ENCODE assay signal across 1 cellular context in genomic region chr3:156826144-156826895, GRCh38.
TF ChIP-seq lines count a peak whose summit lies in the region.

TSS of gene LEKR1 (plus strand) at chr3:156826353. CDS start at chr3:156829330, 2,977 bp downstream.

TF ChIP-seq in WTC11, 78 proteins besides CTCF, POLR2A, EP300 and RAD21 (continued from another document and continues in another):
- TF ChIP-seq FOXP4 (CRISPR knock-in tag; IDR thresholded peaks at IDR 0.05) (peak; percentile 85; the same call in 1 of the 2 replicates), IRF2 (CRISPR knock-in tag; IDR thresholded peaks at IDR 0.05; ENCODE audit: borderline replicate concordance, low read depth) (no peak), ZNF263 (CRISPR knock-in tag; IDR thresholded peaks at IDR 0.05; ENCODE audit: low read depth) (peak; percentile 84), TEAD4 (CRISPR knock-in tag; IDR thresholded peaks at IDR 0.05) (no peak), HMGXB4 (CRISPR knock-in tag; IDR thresholded peaks at IDR 0.05) (peak; percentile 86), ERG (CRISPR knock-in tag; IDR thresholded peaks at IDR 0.05) (no peak), ATF1 (CRISPR knock-in tag; IDR thresholded peaks at IDR 0.05) (peak; percentile 95), ZMAT4 (CRISPR knock-in tag; IDR thresholded peaks at IDR 0.05) (no peak), ATF6 (CRISPR knock-in tag; IDR thresholded peaks at IDR 0.05) (no peak), SMAD4 (CRISPR knock-in tag; IDR thresholded peaks at IDR 0.05) (0 out of 2 replicates have a peak, but pooled peaks have one; percentile 43), GRHL2 (CRISPR knock-in tag; IDR thresholded peaks at IDR 0.05; ENCODE audit: insufficient replicate concordance, severe bottlenecking) (no peak), NR1H2 (CRISPR knock-in tag; IDR thresholded peaks at IDR 0.05) (no peak), ZNF416 (CRISPR knock-in tag; IDR thresholded peaks at IDR 0.05) (no peak; the same call in 1 of the 2 replicates), CBFB (CRISPR knock-in tag; IDR thresholded peaks at IDR 0.05; ENCODE audit: low read depth) (0 out of 2 replicates have a peak, but pooled peaks have one; percentile 17), PREB (CRISPR knock-in tag; IDR thresholded peaks at IDR 0.05; ENCODE audit: borderline replicate concordance) (no peak), ARID4B (CRISPR knock-in tag; IDR thresholded peaks at IDR 0.05; ENCODE audit: borderline replicate concordance) (peak; percentile 81), ZNF423 (CRISPR knock-in tag; IDR thresholded peaks at IDR 0.05) (no peak), TCF7 (CRISPR knock-in tag; IDR thresholded peaks at IDR 0.05; ENCODE audit: low read depth) (0 out of 2 replicates have a peak, but pooled peaks have one; percentile 38), ZNF532 (CRISPR knock-in tag; IDR thresholded peaks at IDR 0.05; ENCODE audit: borderline replicate concordance) (no peak), NR3C1 (CRISPR knock-in tag; conservative IDR thresholded peaks at IDR 0.05; ENCODE audit: low read depth) (no peak), E2F4 (CRISPR knock-in tag; IDR thresholded peaks at IDR 0.05; ENCODE audit: borderline replicate concordance, low read depth) (no peak), E2F5 (CRISPR knock-in tag; IDR thresholded peaks at IDR 0.05) (peak; percentile 93), ZNF671 (CRISPR knock-in tag; IDR thresholded peaks at IDR 0.05) (no peak), SP1 (CRISPR knock-in tag; conservative IDR thresholded peaks at IDR 0.05) (peak; percentile 71), IRF1 (CRISPR knock-in tag; IDR thresholded peaks at IDR 0.05) (no peak), PRRX2 (CRISPR knock-in tag; IDR thresholded peaks at IDR 0.05) (no peak), FOXP1 (CRISPR knock-in tag; IDR thresholded peaks at IDR 0.05; ENCODE audit: borderline replicate concordance) (peak; percentile 97), MLX (CRISPR knock-in tag; IDR thresholded peaks at IDR 0.05) (peak; percentile 85; the same call in 1 of the 2 replicates), ATF3 (CRISPR knock-in tag; conservative IDR thresholded peaks at IDR 0.05) (no peak)
